ENCODE assay signal across 8 cellular contexts in genomic region chr5:115069087-115069968, GRCh38.
DNase-seq lines count a peak whose midpoint lies in the region; ATAC-seq, FAIRE-seq and TF ChIP-seq lines count a peak whose summit lies in the region.

No MANE protein-coding gene starts in this region.

- peak; percentile 29; the same call in 1 of the 2 replicates for TF ChIP-seq CTCF in GM12875 (IDR thresholded peaks at IDR 0.05; ENCODE audit: borderline replicate concordance, insufficient read depth, low read depth, low read length)
- peak; percentile 79 for TF ChIP-seq CTCF in astrocyte of the spinal cord (IDR thresholded peaks at IDR 0.05; ENCODE audit: low read depth, low read length)
- peak; percentile 66 to 74 (median 67) for TF ChIP-seq CTCF in keratinocyte (optimal IDR thresholded peaks at IDR 0.05 in 1 of 3, IDR thresholded peaks at IDR 0.05 in 1 of 3, conservative IDR thresholded peaks at IDR 0.05 in 1 of 3; ENCODE audit: extremely low read depth in 1 of 3, insufficient read depth in 2 of 3, low read length in 3 of 3)
- peak in 5 of 6 experiments; percentile 23 to 59 (median 47) for TF ChIP-seq CTCF in thyroid gland (IDR thresholded peaks at IDR 0.05)
- peak in 1 of 5 experiments; percentile 15 for TF ChIP-seq CTCF in gastrocnemius medialis (IDR thresholded peaks at IDR 0.05 in 4 of 5, conservative IDR thresholded peaks at IDR 0.05 in 1 of 5)

- TF ChIP-seq POLR2A in thyroid gland (IDR thresholded peaks at IDR 0.05), result no peak
- no peak for TF ChIP-seq POLR2A in gastrocnemius medialis (IDR thresholded peaks at IDR 0.05)

- H2AFZ ChIP-seq in keratinocyte (ENCODE audit: control insufficient read depth, low read length), result no peak overlapping the region

- no peaks in the 10 kb centered on the region for H3K79me2 ChIP-seq in keratinocyte (ENCODE audit: control insufficient read depth, insufficient read depth, low read length)

- WGBS in thyroid gland, 2 donors, result 65 to 68% methylated on average over 3 of the region's 3 CpGs

- peak; percentile 51 for ATAC-seq in HG02852 (IDR thresholded peaks at IDR 0.05; ENCODE audit: unreplicated experiment)
- no peak for ATAC-seq in gastrocnemius medialis

- in situ Hi-C loops in astrocyte of the spinal cord (cut with HindIII; ENCODE audit: low sequenced_read_pairs), result no loop called here
- in situ Hi-C loops in gastrocnemius medialis (cut with MboI; ENCODE audit: low sequenced_read_pairs in 4 of 4), result no loop called here

- peak; percentile 85 for FAIRE-seq in keratinocyte (lab: Jason Lieb, UNC)

- H4K20me1 ChIP-seq in keratinocyte (ENCODE audit: control insufficient read depth, extremely low read depth, insufficient read depth, low read length), result no peaks in the 10 kb centered on the region

- DNase-seq in C1 segment of cervical spinal cord (lab: John Stamatoyannopoulos, UW), result peak in 8 of 14 donors; percentile 1 to 21 (median 6)
- peak; percentile 8 for DNase-seq in NCI-H2196 treated with DMSO at 0.1 percent for 48 hours (lab: John Stamatoyannopoulos, UW; ENCODE audit: unreplicated experiment)
- peak; percentile 51 for DNase-seq in astrocyte of the spinal cord (ENCODE audit: low read depth, low spot score)
- no peak for DNase-seq in keratinocyte (ENCODE audit: low read depth, low spot score)
- peak; percentile 22 to 35 for DNase-seq in thyroid gland
- no peak for DNase-seq in gastrocnemius medialis

- H3K4me2 ChIP-seq in keratinocyte (ENCODE audit: control insufficient read depth, extremely low read depth, insufficient read depth, low read depth, low read length), result no peak overlapping the region

- dilution Hi-C loops in keratinocyte (cut with MboI; ENCODE audit: extremely low pct_ligation_motif_present, low sequenced_read_pairs), result no loop called here

- no peaks in the 10 kb centered on the region for H3K36me3 ChIP-seq in keratinocyte (ENCODE audit: control insufficient read depth in 2 of 2, extremely low read depth in 1 of 2, insufficient read depth in 2 of 2, low read length in 2 of 2)
- H3K36me3 ChIP-seq in thyroid gland, result no peaks in the 10 kb centered on the region
- no peaks in the 10 kb centered on the region for H3K36me3 ChIP-seq in gastrocnemius medialis

- no peaks in the 10 kb centered on the region for H3K9me1 ChIP-seq in keratinocyte (ENCODE audit: control insufficient read depth, extremely low read depth, insufficient read depth, low read length)

- H3K9me3 ChIP-seq in keratinocyte (ENCODE audit: control insufficient read depth, low read depth, low read length) (no peaks in the 10 kb centered on the region), thyroid gland (no peaks in the 10 kb centered on the region), gastrocnemius medialis (no peaks in the 10 kb centered on the region)

- intact Hi-C loops in thyroid gland (cut with DNase I), result no loop called here
- intact Hi-C loops in gastrocnemius medialis (cut with DNase I; ENCODE audit: low total_unique reads), result no loop called here

- no peak overlapping the region for H3K9ac ChIP-seq in keratinocyte (ENCODE audit: control insufficient read depth, extremely low read depth, insufficient read depth, low read length)

- H3K27me3 ChIP-seq in keratinocyte (ENCODE audit: control insufficient read depth, extremely low read depth, insufficient read depth, low read length) (no peaks in the 10 kb centered on the region), thyroid gland (no peaks in the 10 kb centered on the region), gastrocnemius medialis (no peaks in the 10 kb centered on the region)

- no peak overlapping the region for H3K27ac ChIP-seq in keratinocyte (ENCODE audit: control insufficient read depth, insufficient read depth, low read length)
- no peak overlapping the region for H3K27ac ChIP-seq in thyroid gland
- no peak overlapping the region for H3K27ac ChIP-seq in gastrocnemius medialis

- H3K4me3 ChIP-seq in GM12875 (ENCODE audit: low read depth, low read length) (no peak overlapping the region), astrocyte of the spinal cord (ENCODE audit: low read depth, low read length) (no peak overlapping the region), keratinocyte (ENCODE audit: control insufficient read depth in 2 of 3, extremely low read depth in 1 of 3, insufficient read depth in 2 of 3, low read depth in 1 of 3, low read length in 3 of 3) (no peak overlapping the region), thyroid gland (replicated peaks in 1 of 3) (no peak overlapping the region), gastrocnemius medialis (no peak overlapping the region)

- H3K4me1 ChIP-seq in keratinocyte (ENCODE audit: control insufficient read depth, extremely low read depth, insufficient read depth, low read length), result peaks cover 2% of the 10 kb centered on the region
- H3K4me1 ChIP-seq in thyroid gland, result no peaks in the 10 kb centered on the region
- H3K4me1 ChIP-seq in gastrocnemius medialis, result no peaks in the 10 kb centered on the region

Comparison
In these comparisons a context has a peak if more than half of its experiments do, and no peak if none do; other contexts are left out.
1. DNase-seq: peak in C1 segment of cervical spinal cord (8 of 14), NCI-H2196 treated with DMSO at 0.1 percent for 48 hours (single experiment), astrocyte of the spinal cord (single experiment) and thyroid gland (2 of 2); none in keratinocyte (single experiment) and gastrocnemius medialis (0 of 2).